Comparison of ENCODE assay signal across 8 cellular contexts in the genomic region with DNA sequence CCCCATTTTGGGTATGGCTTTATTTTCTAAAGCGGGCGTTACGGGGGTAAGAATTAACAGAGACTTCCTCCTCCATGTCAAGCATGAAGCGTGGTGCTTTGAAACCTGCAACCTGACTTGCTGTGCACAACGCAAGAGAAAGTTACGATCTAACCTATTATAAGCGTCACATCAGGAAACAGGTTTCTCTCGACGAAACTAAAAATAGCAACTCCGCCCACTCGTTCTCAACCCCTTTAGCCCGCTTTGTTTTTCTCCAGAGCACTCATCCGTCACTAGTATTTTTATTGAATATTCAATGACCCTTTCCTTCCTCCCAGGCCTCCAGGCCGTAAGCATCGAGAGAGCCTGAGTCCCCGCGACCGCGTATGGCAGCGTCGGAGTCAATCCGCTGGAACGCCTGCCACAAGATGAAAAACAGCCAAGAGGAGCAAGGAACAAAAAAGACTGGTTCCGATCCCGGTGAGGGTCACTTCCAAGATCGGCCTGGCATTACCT. TPM values are rescaled to one million over a fixed set of nuclear protein-coding genes. Genes with fewer than 3 reads are reported as not detected.
DNase-seq lines count a peak whose midpoint lies in the region; ATAC-seq and TF ChIP-seq lines count a peak whose summit lies in the region.

No MANE protein-coding gene starts in this region.

- TF ChIP-seq POLR2A in body of pancreas (IDR thresholded peaks at IDR 0.05): no peak

- TF ChIP-seq CTCF in 22Rv1 (IDR thresholded peaks at IDR 0.05): no peak
- TF ChIP-seq CTCF in body of pancreas (IDR thresholded peaks at IDR 0.05): no peak

- intact Hi-C loops in body of pancreas (cut with DNase I): no loop called here

- no peaks in the 10 kb centered on the region for H3K9me3 ChIP-seq in body of pancreas

- WGBS in body of pancreas, 2 donors: 0 to 2% methylated on average over 26 of the region's 26 CpGs

- H3K27ac ChIP-seq in 22Rv1: peak overlapping the region; percentile 94
- peak overlapping the region; percentile 83 to 93 (median 91) for H3K27ac ChIP-seq in body of pancreas

- no peaks in the 10 kb centered on the region for H3K27me3 ChIP-seq in body of pancreas

- H3K4me1 ChIP-seq in body of pancreas: peaks cover 30% of the 10 kb centered on the region

- ATAC-seq in GM18858 (IDR thresholded peaks at IDR 0.05; ENCODE audit: unreplicated experiment) (peak; percentile 30), HG03469 (IDR thresholded peaks at IDR 0.05; ENCODE audit: unreplicated experiment) (peak; percentile 32), SK-N-SH treated with all-trans-retinoic acid at 6 μM for 48 hours (peak; percentile 6), body of pancreas (peak; percentile 30)

- H3K36me3 ChIP-seq in body of pancreas (replicated peaks in 1 of 2; ENCODE audit: insufficient read depth in 1 of 2, low read depth in 2 of 2): peaks cover 4 to 18% of the 10 kb centered on the region in 2 donors

- H3K4me3 ChIP-seq in body of pancreas: peak overlapping the region; percentile 40 to 71

- DNase-seq in body of pancreas (peak; percentile 37 to 69 (median 51)), kidney glomerular epithelial cell (lab: John Stamatoyannopoulos, UW) (peak; percentile 60), HuH-7 (ENCODE audit: low spot score) (no peak)
- peak; percentile 52 for DNase-seq in stimulated activated CD4-positive, alpha-beta T cell treated with anti-CD3 and anti-CD28 coated beads, Interleukin-4, amount 100 ng/mL, for 1 hour

TF ChIP-seq in SK-N-SH treated with all-trans-retinoic acid at 6 μM for 48 hours, 23 proteins besides CTCF, POLR2A, EP300 and RAD21:
- TF ChIP-seq TCF4 (CRISPR knock-in tag; IDR thresholded peaks at IDR 0.05; ENCODE audit: borderline replicate concordance) (no peak), ESRRG (CRISPR knock-in tag; IDR thresholded peaks at IDR 0.05) (no peak), ARNTL (CRISPR knock-in tag; IDR thresholded peaks at IDR 0.05; ENCODE audit: borderline replicate concordance, low read depth) (no peak), ZC3H10 (CRISPR knock-in tag; IDR thresholded peaks at IDR 0.05) (no peak), PPARA (CRISPR knock-in tag; IDR thresholded peaks at IDR 0.05; ENCODE audit: borderline replicate concordance) (no peak), SNAI2 (CRISPR knock-in tag; IDR thresholded peaks at IDR 0.05) (no peak), ZFP30 (CRISPR knock-in tag; IDR thresholded peaks at IDR 0.05) (no peak), CSDC2 (CRISPR knock-in tag; IDR thresholded peaks at IDR 0.05) (no peak), GLIS3 (CRISPR knock-in tag; IDR thresholded peaks at IDR 0.05) (no peak), BACH2 (CRISPR knock-in tag; IDR thresholded peaks at IDR 0.05; ENCODE audit: borderline replicate concordance) (no peak), OSR1 (CRISPR knock-in tag; IDR thresholded peaks at IDR 0.05) (no peak)
- TF ChIP-seq, protein P1, sequence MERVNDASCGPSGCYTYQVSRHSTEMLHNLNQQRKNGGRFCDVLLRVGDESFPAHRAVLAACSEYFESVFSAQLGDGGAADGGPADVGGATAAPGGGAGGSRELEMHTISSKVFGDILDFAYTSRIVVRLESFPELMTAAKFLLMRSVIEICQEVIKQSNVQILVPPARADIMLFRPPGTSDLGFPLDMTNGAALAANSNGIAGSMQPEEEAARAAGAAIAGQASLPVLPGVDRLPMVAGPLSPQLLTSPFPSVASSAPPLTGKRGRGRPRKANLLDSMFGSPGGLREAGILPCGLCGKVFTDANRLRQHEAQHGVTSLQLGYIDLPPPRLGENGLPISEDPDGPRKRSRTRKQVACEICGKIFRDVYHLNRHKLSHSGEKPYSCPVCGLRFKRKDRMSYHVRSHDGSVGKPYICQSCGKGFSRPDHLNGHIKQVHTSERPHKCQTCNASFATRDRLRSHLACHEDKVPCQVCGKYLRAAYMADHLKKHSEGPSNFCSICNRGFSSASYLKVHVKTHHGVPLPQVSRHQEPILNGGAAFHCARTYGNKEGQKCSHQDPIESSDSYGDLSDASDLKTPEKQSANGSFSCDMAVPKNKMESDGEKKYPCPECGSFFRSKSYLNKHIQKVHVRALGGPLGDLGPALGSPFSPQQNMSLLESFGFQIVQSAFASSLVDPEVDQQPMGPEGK (CRISPR knock-in tag; IDR thresholded peaks at IDR 0.05; ENCODE audit: borderline replicate concordance): no peak
- TF ChIP-seq, protein P2, sequence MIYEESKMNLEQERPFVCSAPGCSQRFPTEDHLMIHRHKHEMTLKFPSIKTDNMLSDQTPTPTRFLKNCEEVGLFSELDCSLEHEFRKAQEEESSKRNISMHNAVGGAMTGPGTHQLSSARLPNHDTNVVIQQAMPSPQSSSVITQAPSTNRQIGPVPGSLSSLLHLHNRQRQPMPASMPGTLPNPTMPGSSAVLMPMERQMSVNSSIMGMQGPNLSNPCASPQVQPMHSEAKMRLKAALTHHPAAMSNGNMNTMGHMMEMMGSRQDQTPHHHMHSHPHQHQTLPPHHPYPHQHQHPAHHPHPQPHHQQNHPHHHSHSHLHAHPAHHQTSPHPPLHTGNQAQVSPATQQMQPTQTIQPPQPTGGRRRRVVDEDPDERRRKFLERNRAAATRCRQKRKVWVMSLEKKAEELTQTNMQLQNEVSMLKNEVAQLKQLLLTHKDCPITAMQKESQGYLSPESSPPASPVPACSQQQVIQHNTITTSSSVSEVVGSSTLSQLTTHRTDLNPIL (CRISPR knock-in tag; IDR thresholded peaks at IDR 0.05; ENCODE audit: low read depth): no peak

RNA-seq across cellular contexts. Expression of a gene that starts 0.6 kb away (rescaled TPM):
- 10 to 100 TPM; 35.9 to 54.5 TPM for total RNA-seq in body of pancreas

RNA-seq across cellular contexts. Expression of a gene that starts 1.1 kb away (rescaled TPM):
- total RNA-seq in body of pancreas: 10 to 100 TPM; 28.0 to 35.3 TPM

RNA-seq across cellular contexts. Expression of a gene that starts 20.0 kb away (rescaled TPM):
- 10 to 100 TPM; 46.5 to 62.3 TPM for total RNA-seq in body of pancreas

RNA-seq across cellular contexts. Expression of a gene that starts 49.9 kb away (rescaled TPM):
- 10 to 100 TPM in 1 of 2 donors, 1 to 10 TPM in 1; 6.5 to 10.9 TPM for total RNA-seq in body of pancreas
